In the genomic region with DNA sequence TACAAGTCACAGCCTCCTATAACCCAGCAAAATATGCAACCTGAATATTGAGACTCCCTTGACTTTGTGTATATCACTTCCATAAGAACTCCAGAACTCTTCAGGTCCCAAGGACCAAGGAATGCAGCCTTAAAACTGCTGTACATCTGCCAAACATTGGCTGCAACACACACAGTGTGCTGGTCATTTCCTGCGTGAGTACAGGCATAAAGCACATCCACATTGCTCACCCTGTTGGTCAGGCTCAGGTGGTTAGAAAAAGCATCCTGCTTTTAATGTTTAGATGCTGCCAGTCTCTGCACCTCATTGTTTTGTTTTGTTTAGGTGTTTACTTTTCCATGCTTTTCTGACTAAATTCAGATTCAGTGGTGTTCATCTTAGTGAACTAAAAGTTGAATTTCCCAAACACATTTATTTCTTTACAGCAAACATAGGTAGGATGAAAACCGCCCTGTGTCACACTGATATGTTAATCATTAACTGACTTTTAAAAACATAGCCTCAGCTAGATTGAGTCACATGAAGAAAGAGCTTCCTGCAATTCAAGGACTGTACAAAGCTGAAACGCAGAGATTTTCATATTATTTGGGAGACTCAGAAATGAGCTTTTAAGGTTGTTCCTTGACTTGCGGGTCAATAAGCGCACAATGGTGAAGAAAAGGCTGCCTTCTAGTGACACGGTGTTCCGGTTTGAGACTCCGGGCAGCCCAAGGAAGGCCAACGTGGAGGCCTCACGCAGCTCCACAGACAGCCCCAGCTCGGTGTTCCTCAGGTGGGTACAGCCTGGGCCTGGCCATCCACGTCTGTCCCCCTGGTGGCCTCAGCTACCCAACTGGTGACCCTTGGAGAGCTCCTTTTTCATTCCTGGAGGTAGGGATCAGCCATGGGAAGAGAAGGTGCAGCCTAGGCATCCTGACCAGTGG, we compare ENCODE assay signal across 1 cellular context.
TF ChIP-seq lines count a peak whose summit lies in the region.

No MANE protein-coding gene starts in this region.

TF ChIP-seq in HCT116, 20 proteins besides CTCF, POLR2A, EP300 and RAD21:
- TF ChIP-seq EGR1 (IDR thresholded peaks at IDR 0.05; ENCODE audit: low read depth) (no peak), POLR2AphosphoS5 (IDR thresholded peaks at IDR 0.05; ENCODE audit: low read depth, low read length) (no peak), CEBPB (IDR thresholded peaks at IDR 0.05; ENCODE audit: low read depth) (no peak), SRF (IDR thresholded peaks at IDR 0.05; ENCODE audit: low read depth) (0 out of 2 replicates have a peak, but pooled peaks have one; percentile 13)
- TF ChIP-seq, protein P1, sequence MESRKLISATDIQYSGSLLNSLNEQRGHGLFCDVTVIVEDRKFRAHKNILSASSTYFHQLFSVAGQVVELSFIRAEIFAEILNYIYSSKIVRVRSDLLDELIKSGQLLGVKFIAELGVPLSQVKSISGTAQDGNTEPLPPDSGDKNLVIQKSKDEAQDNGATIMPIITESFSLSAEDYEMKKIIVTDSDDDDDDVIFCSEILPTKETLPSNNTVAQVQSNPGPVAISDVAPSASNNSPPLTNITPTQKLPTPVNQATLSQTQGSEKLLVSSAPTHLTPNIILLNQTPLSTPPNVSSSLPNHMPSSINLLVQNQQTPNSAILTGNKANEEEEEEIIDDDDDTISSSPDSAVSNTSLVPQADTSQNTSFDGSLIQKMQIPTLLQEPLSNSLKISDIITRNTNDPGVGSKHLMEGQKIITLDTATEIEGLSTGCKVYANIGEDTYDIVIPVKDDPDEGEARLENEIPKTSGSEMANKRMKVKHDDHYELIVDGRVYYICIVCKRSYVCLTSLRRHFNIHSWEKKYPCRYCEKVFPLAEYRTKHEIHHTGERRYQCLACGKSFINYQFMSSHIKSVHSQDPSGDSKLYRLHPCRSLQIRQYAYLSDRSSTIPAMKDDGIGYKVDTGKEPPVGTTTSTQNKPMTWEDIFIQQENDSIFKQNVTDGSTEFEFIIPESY (IDR thresholded peaks at IDR 0.05; ENCODE audit: extremely low read depth, insufficient replicate concordance, low read length) = no peak
- TF ChIP-seq, protein P2, sequence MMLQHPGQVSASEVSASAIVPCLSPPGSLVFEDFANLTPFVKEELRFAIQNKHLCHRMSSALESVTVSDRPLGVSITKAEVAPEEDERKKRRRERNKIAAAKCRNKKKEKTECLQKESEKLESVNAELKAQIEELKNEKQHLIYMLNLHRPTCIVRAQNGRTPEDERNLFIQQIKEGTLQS (IDR thresholded peaks at IDR 0.05) = no peak
- TF ChIP-seq, protein P3, sequence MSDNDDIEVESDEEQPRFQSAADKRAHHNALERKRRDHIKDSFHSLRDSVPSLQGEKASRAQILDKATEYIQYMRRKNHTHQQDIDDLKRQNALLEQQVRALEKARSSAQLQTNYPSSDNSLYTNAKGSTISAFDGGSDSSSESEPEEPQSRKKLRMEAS (IDR thresholded peaks at IDR 0.05) = no peak
